Comparison of ENCODE assay signal across 10 cellular contexts in genomic region chr2:96817882-96818281, GRCh38. TPM values are rescaled to one million over a fixed set of nuclear protein-coding genes. Genes with fewer than 3 reads are reported as not detected.
DNase-seq lines count a peak whose midpoint lies in the region; ATAC-seq and TF ChIP-seq lines count a peak whose summit lies in the region.
"Had no signal": no experiment of that assay in that cellular context is flagged by ENCODE, and none has a peak within 500 bp of the region (broad histone marks: within the 10 kb centered on the region; RNA-seq: fewer than 3 reads in every experiment).

No MANE protein-coding gene starts in this region.

- peaks cover 0 to 7% (median 2%) of the 10 kb centered on the region in 4 donors for H3K36me3 ChIP-seq in upper lobe of left lung

- no peak for ATAC-seq in activated naive CD4-positive, alpha-beta T cell treated with anti-CD3 and anti-CD28 coated beads, Interleukin-2, amount 50 U/mL, for 72 hours
- no peak for ATAC-seq in activated naive CD8-positive, alpha-beta T cell treated with anti-CD3 and anti-CD28 coated beads, Interleukin-2, amount 50 U/mL, for 24 hours
- no peak for ATAC-seq in upper lobe of left lung (ENCODE audit: low FRiP score in 2 of 2)
- ATAC-seq in HG03520 (IDR thresholded peaks at IDR 0.05; ENCODE audit: unreplicated experiment): no peak

- H3K36me3 Mint-ChIP-seq in activated naive CD4-positive, alpha-beta T cell treated with anti-CD3 and anti-CD28 coated beads, Interleukin-2, amount 10 ng/mL, durations not matched to agents 7 days and 5 days: peaks cover 37% of the 10 kb centered on the region
- H3K36me3 Mint-ChIP-seq in activated naive CD4-positive, alpha-beta T cell treated with anti-CD3 and anti-CD28 coated beads, Interleukin-2, amount 50 U/mL, for 72 hours: peaks cover 6 to 11% of the 10 kb centered on the region in 2 donors
- H3K36me3 Mint-ChIP-seq in activated naive CD8-positive, alpha-beta T cell treated with anti-CD3 and anti-CD28 coated beads, Interleukin-2, amount 50 U/mL, for 24 hours (ENCODE audit: low read depth): peaks cover 15% of the 10 kb centered on the region
- peaks cover 4% of the 10 kb centered on the region for H3K36me3 Mint-ChIP-seq in mesothelial cell of epicardium

- peak overlapping the region in 3 of 4 donors; percentile 75 to 94 (median 77) for H3K4me3 ChIP-seq in upper lobe of left lung

- no peaks in the 10 kb centered on the region for H3K9me3 ChIP-seq in upper lobe of left lung
- H3K9me3 ChIP-seq: tibial nerve had no signal

- no peaks in the 10 kb centered on the region for H3K9me3 Mint-ChIP-seq in activated naive CD4-positive, alpha-beta T cell treated with anti-CD3 and anti-CD28 coated beads, Interleukin-2, amount 10 ng/mL, durations not matched to agents 7 days and 5 days
- no peaks in the 10 kb centered on the region for H3K9me3 Mint-ChIP-seq in activated naive CD4-positive, alpha-beta T cell treated with anti-CD3 and anti-CD28 coated beads, Interleukin-2, amount 50 U/mL, for 72 hours
- H3K9me3 Mint-ChIP-seq in activated naive CD8-positive, alpha-beta T cell treated with anti-CD3 and anti-CD28 coated beads, Interleukin-2, amount 50 U/mL, for 24 hours: no peaks in the 10 kb centered on the region
- no peaks in the 10 kb centered on the region for H3K9me3 Mint-ChIP-seq in mesothelial cell of epicardium

- H3K27me3 ChIP-seq in upper lobe of left lung: no peaks in the 10 kb centered on the region
- H3K27me3 ChIP-seq: tibial nerve had no signal

- 75 to 84% methylated on average over 8 of the region's 8 CpGs for whole genome bisulfite sequencing in upper lobe of left lung, 2 donors

- H3K4me1 Mint-ChIP-seq in activated naive CD4-positive, alpha-beta T cell treated with anti-CD3 and anti-CD28 coated beads, Interleukin-2, amount 10 ng/mL, durations not matched to agents 7 days and 5 days: peaks cover 58% of the 10 kb centered on the region
- H3K4me1 Mint-ChIP-seq in activated naive CD8-positive, alpha-beta T cell treated with anti-CD3 and anti-CD28 coated beads, Interleukin-2, amount 50 U/mL, for 24 hours: peaks cover 52% of the 10 kb centered on the region
- H3K4me1 Mint-ChIP-seq in mesothelial cell of epicardium: peaks cover 57% of the 10 kb centered on the region

- no peak for DNase-seq in activated naive CD4-positive, alpha-beta T cell treated with anti-CD3 and anti-CD28 coated beads, Interleukin-2, amount 10 ng/mL, durations not matched to agents 7 days and 5 days
- no peak for DNase-seq in activated naive CD4-positive, alpha-beta T cell treated with anti-CD3 and anti-CD28 coated beads, Interleukin-2, amount 50 U/mL, for 72 hours (ENCODE audit: low spot score in 2 of 2)
- no peak for DNase-seq in activated naive CD8-positive, alpha-beta T cell treated with anti-CD3 and anti-CD28 coated beads, Interleukin-2, amount 50 U/mL, for 24 hours
- DNase-seq in mesothelial cell of epicardium (ENCODE audit: low spot score in 2 of 2, unreplicated experiment in 2 of 2) (no peak), upper lobe of left lung (no peak), COR-L47 (lab: John Stamatoyannopoulos, UW) (no peak), NCI-H524 (lab: John Stamatoyannopoulos, UW) (no peak)
- DNase-seq: SHP77 had no signal

- TF ChIP-seq CTCF in mesothelial cell of epicardium (IDR thresholded peaks at IDR 0.05; ENCODE audit: unreplicated experiment) (no peak), upper lobe of left lung (IDR thresholded peaks at IDR 0.05) (no peak)

- no peak overlapping the region for H3K27ac ChIP-seq in upper lobe of left lung

- no peak for TF ChIP-seq EP300 in upper lobe of left lung (IDR thresholded peaks at IDR 0.05)

- peaks cover 39 to 55% (median 47%) of the 10 kb centered on the region in 4 donors for H3K4me1 ChIP-seq in upper lobe of left lung

- no peak for TF ChIP-seq POLR2A in upper lobe of left lung (IDR thresholded peaks at IDR 0.05)

- H3K27ac Mint-ChIP-seq in activated naive CD4-positive, alpha-beta T cell treated with anti-CD3 and anti-CD28 coated beads, Interleukin-2, amount 10 ng/mL, durations not matched to agents 7 days and 5 days: peak overlapping the region; percentile 77
- peak overlapping the region in 1 of 2 donors; percentile 95 for H3K27ac Mint-ChIP-seq in activated naive CD4-positive, alpha-beta T cell treated with anti-CD3 and anti-CD28 coated beads, Interleukin-2, amount 50 U/mL, for 72 hours
- peak overlapping the region; percentile 65 for H3K27ac Mint-ChIP-seq in activated naive CD8-positive, alpha-beta T cell treated with anti-CD3 and anti-CD28 coated beads, Interleukin-2, amount 50 U/mL, for 24 hours
- no peak overlapping the region for H3K27ac Mint-ChIP-seq in mesothelial cell of epicardium

- no peaks in the 10 kb centered on the region for H3K27me3 Mint-ChIP-seq in activated naive CD4-positive, alpha-beta T cell treated with anti-CD3 and anti-CD28 coated beads, Interleukin-2, amount 10 ng/mL, durations not matched to agents 7 days and 5 days
- H3K27me3 Mint-ChIP-seq in activated naive CD8-positive, alpha-beta T cell treated with anti-CD3 and anti-CD28 coated beads, Interleukin-2, amount 50 U/mL, for 24 hours: no peaks in the 10 kb centered on the region
- H3K27me3 Mint-ChIP-seq in mesothelial cell of epicardium (ENCODE audit: low read depth): no peaks in the 10 kb centered on the region

- peak overlapping the region; percentile 85 for H3K4me3 Mint-ChIP-seq in activated naive CD4-positive, alpha-beta T cell treated with anti-CD3 and anti-CD28 coated beads, Interleukin-2, amount 10 ng/mL, durations not matched to agents 7 days and 5 days
- peak overlapping the region; percentile 83 for H3K4me3 Mint-ChIP-seq in activated naive CD8-positive, alpha-beta T cell treated with anti-CD3 and anti-CD28 coated beads, Interleukin-2, amount 50 U/mL, for 24 hours
- peak overlapping the region; percentile 74 for H3K4me3 Mint-ChIP-seq in mesothelial cell of epicardium

- CTCF ChIA-PET in activated naive CD4-positive, alpha-beta T cell treated with anti-CD3 and anti-CD28 coated beads, Interleukin-2, amount 10 ng/mL, durations not matched to agents 7 days and 5 days (lab: Charles Lee): interaction anchor here (2.0 to 2.1 kb wide), 2 partner anchors 11 to 40 kb away, joined by 6 to 10 read pairs; partner anchors contain the start of gene ANKRD39

RNA-seq across cellular contexts. Expression of gene CNNM3, which starts 1.8 kb away (rescaled TPM):
- total RNA-seq in activated naive CD4-positive, alpha-beta T cell treated with anti-CD3 and anti-CD28 coated beads, Interleukin-2, amount 50 U/mL, for 72 hours: 10 to 100 TPM; 15.0 to 18.8 TPM
- 24.9 to 27.5 TPM (median 26.5 TPM) in 3 replicates for total RNA-seq in mesothelial cell of epicardium
- 10 to 100 TPM; 17.2 to 52.4 (median 26.5) TPM for total RNA-seq in upper lobe of left lung

RNA-seq across cellular contexts. Expression of gene ANKRD23, which starts 25.9 kb away (rescaled TPM):
- total RNA-seq in activated naive CD4-positive, alpha-beta T cell treated with anti-CD3 and anti-CD28 coated beads, Interleukin-2, amount 50 U/mL, for 72 hours: 1 to 10 TPM; 3.7 to 6.8 TPM
- total RNA-seq in mesothelial cell of epicardium: 10.1 to 12.5 TPM (median 12.5 TPM) in 3 replicates
- total RNA-seq in upper lobe of left lung: 10 to 100 TPM in 2 of 6 donors, 1 to 10 TPM in 4; 2.0 to 27.2 (median 2.8) TPM

RNA-seq across cellular contexts. Expression of gene ANKRD39, which starts 39.9 kb away (rescaled TPM):
- 10 to 100 TPM; 23.8 to 39.2 TPM for total RNA-seq in activated naive CD4-positive, alpha-beta T cell treated with anti-CD3 and anti-CD28 coated beads, Interleukin-2, amount 50 U/mL, for 72 hours
- total RNA-seq in mesothelial cell of epicardium (15.9 to 17.6 TPM (median 17.4 TPM) in 3 replicates), upper lobe of left lung (10 to 100 TPM in 3 of 6 donors, 1 to 10 TPM in 3; 7.1 to 13.6 (median 11.3) TPM)

RNA-seq across cellular contexts. Expression of gene SEMA4C, which starts 52.0 kb away (rescaled TPM):
- total RNA-seq in activated naive CD4-positive, alpha-beta T cell treated with anti-CD3 and anti-CD28 coated beads, Interleukin-2, amount 50 U/mL, for 72 hours: 10 to 100 TPM in 1 of 2 donors, 1 to 10 TPM in 1; 6.8 to 10.8 TPM
- 98.6 to 103 TPM (median 102 TPM) in 3 replicates for total RNA-seq in mesothelial cell of epicardium
- total RNA-seq in upper lobe of left lung: 10 to 100 TPM; 14.0 to 43.6 (median 24.2) TPM

RNA-seq across cellular contexts. Expression of gene CNNM4, which starts 57.2 kb away (rescaled TPM):
- total RNA-seq in activated naive CD4-positive, alpha-beta T cell treated with anti-CD3 and anti-CD28 coated beads, Interleukin-2, amount 50 U/mL, for 72 hours: 1 to 10 TPM; 8.7 to 8.9 TPM
- total RNA-seq in mesothelial cell of epicardium: 19.9 to 22.0 TPM (median 20.0 TPM) in 3 replicates
- 10 to 100 TPM; 12.8 to 26.9 (median 22.1) TPM for total RNA-seq in upper lobe of left lung
